Comparison of ENCODE assay signal across 10 cellular contexts in genomic region chr2:169095631-169096105, GRCh38. TPM values are rescaled to one million over a fixed set of nuclear protein-coding genes. Genes with fewer than 3 reads are reported as not detected.
DNase-seq lines count a peak whose midpoint lies in the region; ATAC-seq, FAIRE-seq and TF ChIP-seq lines count a peak whose summit lies in the region.
"Had no signal": no experiment of that assay in that cellular context is flagged by ENCODE, and none has a peak within 500 bp of the region (broad histone marks: within the 10 kb centered on the region; RNA-seq: fewer than 3 reads in every experiment).

No MANE protein-coding gene starts in this region.

- H4K20me1 ChIP-seq in endothelial cell of umbilical vein (replicated peaks; ENCODE audit: control insufficient read depth, extremely low read depth, insufficient read depth, low read length), result no peaks in the 10 kb centered on the region

- H3K27ac ChIP-seq in endothelial cell of umbilical vein (ENCODE audit: insufficient read depth, low read depth, low read length) (no peak overlapping the region), coronary artery (no peak overlapping the region)
- no peak overlapping the region for H3K27ac ChIP-seq in CD4-positive, alpha-beta memory T cell (ENCODE audit: low read depth, low read length)

- H3K36me3 Mint-ChIP-seq in activated CD8-positive, alpha-beta memory T cell treated with anti-CD3 and anti-CD28 coated beads, Interleukin-2, amount 10 ng/mL, durations not matched to agents 7 days and 5 days, result peaks cover 3% of the 10 kb centered on the region
- H3K36me3 Mint-ChIP-seq in stimulated activated effector memory CD8-positive, alpha-beta T cell treated with anti-CD3 and anti-CD28 coated beads, Interleukin-12 subunit alpha, Interleukin-12 subunit beta, amount 100 ng/mL, for 72 hours, result no peaks in the 10 kb centered on the region
- H3K36me3 Mint-ChIP-seq in CD4-positive, alpha-beta memory T cell, result no peaks in the 10 kb centered on the region

- TF ChIP-seq POLR2A in endothelial cell of umbilical vein (IDR thresholded peaks at IDR 0.05; ENCODE audit: low read depth, low read length), result no peak

- no peaks in the 10 kb centered on the region for H3K9me1 ChIP-seq in endothelial cell of umbilical vein (replicated peaks; ENCODE audit: control insufficient read depth, extremely low read depth, insufficient read depth, low read length)

- POLR2A ChIA-PET in endothelial cell of umbilical vein (lab: Charles Lee), result no interaction called here
- POLR2A ChIA-PET in CD4-positive, alpha-beta memory T cell (lab: Charles Lee; ENCODE audit: partially characterized antibody), result interaction anchor here (1.5 to 1.7 kb wide), 2 partner anchors 10 to 12 kb away, joined by 3 to 12 read pairs; no protein-coding TSS in a partner anchor

- H3K9me3 ChIP-seq in endothelial cell of umbilical vein (replicated peaks; ENCODE audit: control insufficient read depth, insufficient read depth, low read length), result no peaks in the 10 kb centered on the region
- no peaks in the 10 kb centered on the region for H3K9me3 ChIP-seq in CD4-positive, alpha-beta memory T cell (ENCODE audit: control insufficient read depth in 1 of 2, low read length in 2 of 2)

- H3K27ac Mint-ChIP-seq in activated CD8-positive, alpha-beta memory T cell treated with anti-CD3 and anti-CD28 coated beads, Interleukin-2, amount 10 ng/mL, durations not matched to agents 7 days and 5 days, result no peak overlapping the region
- H3K27ac Mint-ChIP-seq in stimulated activated effector memory CD8-positive, alpha-beta T cell treated with anti-CD3 and anti-CD28 coated beads, Interleukin-12 subunit alpha, Interleukin-12 subunit beta, amount 100 ng/mL, for 72 hours, result peak overlapping the region; percentile 20
- peak overlapping the region in 1 of 7 donors; percentile 9 for H3K27ac Mint-ChIP-seq in CD4-positive, alpha-beta memory T cell
- H3K27ac Mint-ChIP-seq: nephron had no signal

- H3K9ac ChIP-seq in endothelial cell of umbilical vein (replicated peaks; ENCODE audit: extremely low read depth, insufficient read depth, low read length), result no peak overlapping the region

- H3K4me3 ChIP-seq in endothelial cell of umbilical vein (replicated peaks in 1 of 3; ENCODE audit: insufficient read depth in 1 of 3, low read depth in 1 of 3, low read length in 3 of 3), result no peak overlapping the region
- no peak overlapping the region for H3K4me3 ChIP-seq in CD4-positive, alpha-beta memory T cell (ENCODE audit: low read length in 2 of 2)
- no peak overlapping the region for H3K4me3 ChIP-seq in coronary artery

- no peak overlapping the region for H2AFZ ChIP-seq in endothelial cell of umbilical vein (ENCODE audit: low read depth, low read length)

- no peaks in the 10 kb centered on the region for H3K4me1 ChIP-seq in endothelial cell of umbilical vein (ENCODE audit: control insufficient read depth, extremely low read depth, insufficient read depth, low read length)
- peaks cover 10% of the 10 kb centered on the region for H3K4me1 ChIP-seq in CD4-positive, alpha-beta memory T cell (ENCODE audit: insufficient read depth, low read length)

- H3K27me3 ChIP-seq in endothelial cell of umbilical vein (ENCODE audit: control insufficient read depth in 2 of 2, insufficient read depth in 2 of 2, low read length in 2 of 2), result no peaks in the 10 kb centered on the region
- H3K27me3 ChIP-seq in CD4-positive, alpha-beta memory T cell (ENCODE audit: insufficient read depth, low read length), result no peaks in the 10 kb centered on the region

- no peak overlapping the region for H3K4me3 Mint-ChIP-seq in activated CD8-positive, alpha-beta memory T cell treated with anti-CD3 and anti-CD28 coated beads, Interleukin-2, amount 10 ng/mL, durations not matched to agents 7 days and 5 days
- H3K4me3 Mint-ChIP-seq in stimulated activated effector memory CD8-positive, alpha-beta T cell treated with anti-CD3 and anti-CD28 coated beads, Interleukin-12 subunit alpha, Interleukin-12 subunit beta, amount 100 ng/mL, for 72 hours, result peak overlapping the region; percentile 19
- H3K4me3 Mint-ChIP-seq in CD4-positive, alpha-beta memory T cell, result peak overlapping the region in 3 of 8 donors; percentile 15 to 49 (median 43)
- H3K4me3 Mint-ChIP-seq: nephron had no signal

- no TSS peak for BruUV-seq in endothelial cell of umbilical vein (replicated peaks; lab: Mats Ljungman, UMichigan)

- H3K79me2 ChIP-seq in endothelial cell of umbilical vein (ENCODE audit: control insufficient read depth, insufficient read depth, low read length), result no peaks in the 10 kb centered on the region

- no peaks in the 10 kb centered on the region for H3K9me3 Mint-ChIP-seq in activated CD8-positive, alpha-beta memory T cell treated with anti-CD3 and anti-CD28 coated beads, Interleukin-2, amount 10 ng/mL, durations not matched to agents 7 days and 5 days (ENCODE audit: low read depth)
- no peaks in the 10 kb centered on the region for H3K9me3 Mint-ChIP-seq in stimulated activated effector memory CD8-positive, alpha-beta T cell treated with anti-CD3 and anti-CD28 coated beads, Interleukin-12 subunit alpha, Interleukin-12 subunit beta, amount 100 ng/mL, for 72 hours
- peaks cover 0 to 1% (median 0%) of the 10 kb centered on the region in 8 donors for H3K9me3 Mint-ChIP-seq in CD4-positive, alpha-beta memory T cell
- H3K9me3 Mint-ChIP-seq: nephron had no signal

- H3K4me2 ChIP-seq in endothelial cell of umbilical vein (ENCODE audit: insufficient read depth, low read length), result no peak overlapping the region

- peaks cover 5% of the 10 kb centered on the region for H3K27me3 Mint-ChIP-seq in activated CD8-positive, alpha-beta memory T cell treated with anti-CD3 and anti-CD28 coated beads, Interleukin-2, amount 10 ng/mL, durations not matched to agents 7 days and 5 days
- H3K27me3 Mint-ChIP-seq in CD4-positive, alpha-beta memory T cell, result peaks cover 4 to 5% of the 10 kb centered on the region in 2 donors

- no peak for TF ChIP-seq CTCF in endothelial cell of umbilical vein (IDR thresholded peaks at IDR 0.05; ENCODE audit: extremely low read depth in 1 of 2, insufficient read depth in 1 of 2, low read depth in 1 of 2, low read length in 2 of 2)
- no peak for TF ChIP-seq CTCF in coronary artery (IDR thresholded peaks at IDR 0.05)

- dilution Hi-C loops in endothelial cell of umbilical vein (cut with MboI; ENCODE audit: extremely low pct_ligation_motif_present, low sequenced_read_pairs), result no loop called here

- CTCF ChIA-PET in activated CD8-positive, alpha-beta memory T cell treated with anti-CD3 and anti-CD28 coated beads, Interleukin-2, amount 10 ng/mL, durations not matched to agents 7 days and 5 days (lab: Charles Lee), result interaction anchor here (0.7 to 3.4 kb wide), 2 partner anchors 14 to 128 kb away, joined by 3 to 20 read pairs; no protein-coding TSS in a partner anchor
- CTCF ChIA-PET in endothelial cell of umbilical vein (lab: Charles Lee), result interaction anchor here (0.6 to 2.7 kb wide), 5 partner anchors 9 to 135 kb away, joined by 3 to 20 read pairs (median 4); no protein-coding TSS in a partner anchor
- CTCF ChIA-PET in CD4-positive, alpha-beta memory T cell (lab: Charles Lee; ENCODE audit: partially characterized antibody), result interaction anchor here (0.9 to 5.7 kb wide), 4 partner anchors 12 to 36 kb away, joined by 4 to 35 read pairs (median 8); no protein-coding TSS in a partner anchor

- H3K36me3 ChIP-seq in endothelial cell of umbilical vein (ENCODE audit: control insufficient read depth in 2 of 2, extremely low read depth in 1 of 2, insufficient read depth in 2 of 2, low read length in 2 of 2), result no peaks in the 10 kb centered on the region
- no peaks in the 10 kb centered on the region for H3K36me3 ChIP-seq in CD4-positive, alpha-beta memory T cell (ENCODE audit: insufficient read depth, low read length)

- peak; percentile 43 for FAIRE-seq in endothelial cell of umbilical vein (lab: Jason Lieb, UNC)

- ATAC-seq in activated CD8-positive, alpha-beta memory T cell treated with anti-CD3 and anti-CD28 coated beads, Interleukin-2, amount 10 ng/mL, durations not matched to agents 7 days and 5 days, result peak; percentile 64
- ATAC-seq in stimulated activated effector memory CD8-positive, alpha-beta T cell treated with anti-CD3 and anti-CD28 coated beads, Interleukin-12 subunit alpha, Interleukin-12 subunit beta, amount 100 ng/mL, for 72 hours, result peak; percentile 85

- H3K4me1 Mint-ChIP-seq in activated CD8-positive, alpha-beta memory T cell treated with anti-CD3 and anti-CD28 coated beads, Interleukin-2, amount 10 ng/mL, durations not matched to agents 7 days and 5 days, result peaks cover 10% of the 10 kb centered on the region
- H3K4me1 Mint-ChIP-seq in stimulated activated effector memory CD8-positive, alpha-beta T cell treated with anti-CD3 and anti-CD28 coated beads, Interleukin-12 subunit alpha, Interleukin-12 subunit beta, amount 100 ng/mL, for 72 hours, result peaks cover 14% of the 10 kb centered on the region
- peaks cover 7 to 16% (median 15%) of the 10 kb centered on the region in 4 donors for H3K4me1 Mint-ChIP-seq in CD4-positive, alpha-beta memory T cell
- H3K4me1 Mint-ChIP-seq: nephron had no signal

- intact Hi-C loops in endothelial cell of umbilical vein (cut with micrococcal nuclease), result no loop called here
- intact Hi-C loops in CD4-positive, alpha-beta memory T cell (cut with micrococcal nuclease), result loop anchor here (10.0 kb wide), 1 partner anchor 71 kb away; no protein-coding TSS in a partner anchor

- DNase-seq in activated CD8-positive, alpha-beta memory T cell treated with anti-CD3 and anti-CD28 coated beads, Interleukin-2, amount 10 ng/mL, durations not matched to agents 7 days and 5 days, result no peak
- DNase-seq in activated CD8-positive, alpha-beta memory T cell treated with anti-CD3 and anti-CD28 coated beads for 24 hours, result no peak
- DNase-seq in OCI-M1 (lab: John Stamatoyannopoulos, UW) (peak; percentile 94), endothelial cell of umbilical vein (ENCODE audit: low read depth, low spot score) (no peak), NCI-H748 (lab: John Stamatoyannopoulos, UW; ENCODE audit: unreplicated experiment) (no peak), coronary artery (ENCODE audit: low spot score) (no peak)
- DNase-seq in stimulated activated effector memory CD8-positive, alpha-beta T cell treated with anti-CD3 and anti-CD28 coated beads, Interleukin-12 subunit alpha, Interleukin-12 subunit beta, amount 100 ng/mL, for 72 hours (ENCODE audit: low spot score in 2 of 2), result no peak
- no peak for DNase-seq in CD4-positive, alpha-beta memory T cell
- DNase-seq: activated gamma-delta T cell treated with Interleukin-2 at 50 U/mL for 16 hours had no signal

RNA-seq across cellular contexts. Expression of gene DHRS9, which starts 26.3 kb away (rescaled TPM):
- not detected for total RNA-seq in activated CD8-positive, alpha-beta memory T cell treated with anti-CD3 and anti-CD28 coated beads, Interleukin-2, amount 10 ng/mL, durations not matched to agents 7 days and 5 days
- 0.32 TPM in 1 of 2 replicates, not detected in the other for total RNA-seq in endothelial cell of umbilical vein
- 0.32 and 0.40 TPM in 2 replicates for polyA plus RNA-seq in endothelial cell of umbilical vein
- 0.52 and 0.54 TPM in 2 replicates for polyA plus RNA-seq in endothelial cell of umbilical vein (2011; cell fraction: cytosol; rRNA removed)
- polyA plus RNA-seq in endothelial cell of umbilical vein (2011; cell fraction: nucleus; rRNA removed), result 0.38 and 0.64 TPM in 2 replicates
- 0.11 TPM in 1 of 2 replicates, not detected in the other for polyA plus RNA-seq in endothelial cell of umbilical vein (2012)
- 0.19 and 0.25 TPM in 2 replicates for polyA minus RNA-seq in endothelial cell of umbilical vein
- polyA minus RNA-seq in endothelial cell of umbilical vein (2011; cell fraction: cytosol; rRNA and poly(A)+ RNA removed), result not detected
- 0.48 TPM in 1 of 2 replicates, not detected in the other for polyA minus RNA-seq in endothelial cell of umbilical vein (2011; cell fraction: nucleus; rRNA and poly(A)+ RNA removed)
- total RNA-seq in CD4-positive, alpha-beta memory T cell, result under 1 TPM; 0.32 to 0.44 TPM
- not detected for polyA plus RNA-seq in CD4-positive, alpha-beta memory T cell
